21 cellular contexts compared by ENCODE assay signal in the genomic region with DNA sequence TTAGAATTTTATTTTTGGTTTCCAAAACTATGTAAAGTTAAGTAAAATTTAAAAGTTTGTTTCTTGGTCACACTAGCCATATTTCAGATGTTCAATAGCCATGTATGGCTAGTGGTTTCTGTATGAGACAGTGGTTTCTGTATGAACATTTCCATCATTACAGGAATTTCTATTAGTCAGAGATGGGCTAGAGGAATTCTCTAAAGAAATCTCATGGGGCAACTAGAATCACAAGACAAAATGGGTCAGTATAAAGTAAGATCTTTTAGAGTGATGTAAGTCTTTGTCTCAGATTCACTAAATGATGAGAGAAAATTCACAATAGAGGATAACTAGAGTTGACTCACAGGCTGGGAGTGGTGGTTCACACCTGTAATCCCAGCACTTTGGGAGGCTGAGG.
"Had no signal": no experiment of that assay in that cellular context is flagged by ENCODE, and none has a peak within 500 bp of the region (broad histone marks: within the 10 kb centered on the region; RNA-seq: fewer than 3 reads in every experiment).

No MANE protein-coding gene starts in this region.

- H3K4me1 Mint-ChIP-seq: immature natural killer cell had no signal

- H3K4me3 ChIP-seq: adrenal gland, cardiac muscle cell, esophagus muscularis mucosa, heart right ventricle, suprapubic skin, vagina had no signal

- H3K9me3 Mint-ChIP-seq: activated T-helper 1 cell treated with anti-CD3 and anti-CD28 coated beads, Interleukin-12 subunit alpha, Interleukin-12 subunit beta, Interleukin-2, Interleukin-4 antibody, amounts not matched to agents 30 ng/mL and 10 ng/mL and 1 ng/mL, durations not matched to agents 14 hours and 24 hours and 36 hours had no signal

- H3K27ac ChIP-seq: adrenal gland, cardiac muscle cell, esophagus muscularis mucosa, heart right ventricle, suprapubic skin, vagina, VCaP had no signal

- H3K27me3 ChIP-seq: adrenal gland, cardiac muscle cell, esophagus muscularis mucosa, heart right ventricle, suprapubic skin, vagina had no signal

- H3K27ac Mint-ChIP-seq: activated naive CD4-positive, alpha-beta T cell treated with anti-CD3 and anti-CD28 coated beads, Interleukin-2, amount 50 U/mL, for 72 hours; activated T-helper 1 cell treated with anti-CD3 and anti-CD28 coated beads, Interleukin-12 subunit alpha, Interleukin-12 subunit beta, Interleukin-2, Interleukin-4 antibody, amounts not matched to agents 30 ng/mL and 10 ng/mL and 1 ng/mL, durations not matched to agents 14 hours and 24 hours and 36 hours; immature natural killer cell; stimulated activated naive CD8-positive, alpha-beta T cell treated with anti-CD3 and anti-CD28 coated beads, Interleukin-15, Interleukin-2, amounts not matched to agents 100 ng/mL and 50 ng/mL, for 24 hours had no signal

- H3K9me3 ChIP-seq: adrenal gland, esophagus muscularis mucosa, heart right ventricle, suprapubic skin, vagina had no signal

- H3K4me3 Mint-ChIP-seq: activated T-helper 1 cell treated with anti-CD3 and anti-CD28 coated beads, Interleukin-12 subunit alpha, Interleukin-12 subunit beta, Interleukin-2, Interleukin-4 antibody, amounts not matched to agents 30 ng/mL and 10 ng/mL and 1 ng/mL, durations not matched to agents 14 hours and 24 hours and 36 hours; immature natural killer cell; stimulated activated naive CD8-positive, alpha-beta T cell treated with anti-CD3 and anti-CD28 coated beads, Interleukin-15, Interleukin-2, amounts not matched to agents 100 ng/mL and 50 ng/mL, for 24 hours had no signal

- DNase-seq: activated CD4-positive, alpha-beta T cell treated with anti-CD3 and anti-CD28 coated beads, Interleukin-2, amount 50 U/mL, for 48 hours; activated gamma-delta T cell treated with Interleukin-2 at 50 U/mL for 16 hours; activated T-cell treated with anti-CD3 and anti-CD28 coated beads for 4 hours; adrenal gland; dermis blood vessel endothelial cell; effector memory CD4-positive, alpha-beta T cell; heart right ventricle; immature natural killer cell; kidney glomerular epithelial cell; left ventricle myocardium superior; occipital lobe; posterior cingulate gyrus; stimulated activated CD4-positive, alpha-beta T cell treated with anti-CD3 and anti-CD28 coated beads, Interleukin-2, amount 100 ng/mL, for 24 hours had no signal

- ATAC-seq: activated naive CD4-positive, alpha-beta T cell treated with anti-CD3 and anti-CD28 coated beads, Interleukin-2, amount 50 U/mL, for 72 hours; heart right ventricle; left ventricle myocardium superior had no signal

- H3K36me3 ChIP-seq: adrenal gland, cardiac muscle cell, esophagus muscularis mucosa, heart right ventricle, suprapubic skin, vagina had no signal

- H3K36me3 Mint-ChIP-seq: activated naive CD4-positive, alpha-beta T cell treated with anti-CD3 and anti-CD28 coated beads, Interleukin-2, amount 50 U/mL, for 72 hours; immature natural killer cell had no signal

- H3K4me1 ChIP-seq: adrenal gland, esophagus muscularis mucosa, heart right ventricle, suprapubic skin, vagina had no signal

- H3K27me3 Mint-ChIP-seq: stimulated activated naive CD8-positive, alpha-beta T cell treated with anti-CD3 and anti-CD28 coated beads, Interleukin-15, Interleukin-2, amounts not matched to agents 100 ng/mL and 50 ng/mL, for 24 hours had no signal
